Comparison of ENCODE assay signal across 1 cellular context in the genomic region with DNA sequence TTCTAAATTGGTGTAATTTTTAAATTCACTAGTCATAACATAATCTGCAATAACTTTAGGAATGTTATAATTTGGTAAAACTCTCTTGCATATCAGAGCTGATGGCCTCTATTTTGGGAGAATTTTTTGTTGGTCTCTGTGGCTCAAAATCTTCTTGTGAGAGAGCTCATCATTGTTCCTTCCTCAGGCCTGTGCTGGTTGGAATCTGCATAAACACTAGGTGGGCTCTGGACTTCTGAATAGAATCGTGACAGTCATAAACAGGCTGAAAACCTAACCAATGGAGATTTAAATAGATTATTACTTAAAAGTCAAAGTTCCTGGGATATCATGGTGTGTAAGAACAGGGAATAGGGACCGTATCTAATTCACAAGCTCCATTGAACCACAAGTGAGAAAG.
TF ChIP-seq lines count a peak whose summit lies in the region.

No MANE protein-coding gene starts in this region.

TF ChIP-seq in GM23338, 12 proteins besides CTCF, POLR2A, EP300 and RAD21 (continued from another document):
- TF ChIP-seq POLR2AphosphoS5 (IDR thresholded peaks at IDR 0.05; ENCODE audit: low read depth) (no peak), EZH2 (IDR thresholded peaks at IDR 0.05; ENCODE audit: low read depth, unreplicated experiment) (no peak)
